8 cellular contexts compared by ENCODE assay signal in the genomic region with DNA sequence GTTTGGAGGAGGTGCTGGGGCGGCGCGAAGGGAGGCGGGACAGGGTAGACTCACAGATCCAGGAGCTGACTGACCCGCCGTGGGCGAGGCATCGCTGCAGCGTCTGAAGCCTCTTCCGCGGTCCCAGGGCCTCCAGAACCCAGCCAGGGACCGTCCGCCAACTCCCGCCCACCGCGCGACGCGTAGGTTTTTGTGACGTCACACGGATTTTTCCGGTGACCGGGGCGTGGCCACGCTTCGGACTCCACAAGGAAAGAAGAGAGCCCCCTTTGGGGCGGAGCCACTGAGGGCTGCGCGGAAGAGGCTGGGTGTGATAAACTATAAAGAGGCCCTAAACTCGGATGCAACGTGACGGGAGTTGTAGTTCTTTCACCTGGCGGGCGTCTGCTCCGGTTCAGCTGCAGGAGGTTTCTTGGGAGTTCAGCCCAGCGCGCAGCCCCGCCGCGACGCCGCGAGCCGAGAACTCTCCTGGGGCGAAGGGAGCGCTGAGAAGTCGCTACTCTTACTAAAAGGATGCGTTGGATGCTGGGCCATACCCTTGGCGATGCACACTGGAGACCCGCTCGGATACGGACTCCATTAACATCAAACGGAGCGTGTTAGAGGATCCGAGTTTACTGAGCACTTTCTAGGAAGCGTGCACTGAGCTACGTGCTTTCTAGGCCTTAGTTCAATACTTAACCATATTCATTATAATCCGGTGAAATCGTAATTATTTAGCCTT.
DNase-seq lines count a peak whose midpoint lies in the region; ATAC-seq lines count a peak whose summit lies in the region.

Gene AMN1 (minus strand): TSS at position 105 of the 724 bp plus-strand sequence. CDS start 13 bp downstream, at position 92.

- peak; percentile 99 for DNase-seq in AG08395 (ENCODE audit: low spot score)
- DNase-seq in NCI-H226 = peak; percentile 99
- peak; percentile 93 to 98 (median 96) for DNase-seq in activated CD4-positive, CD25-positive, alpha-beta regulatory T cell (lab: John Stamatoyannopoulos, UW)
- DNase-seq in central memory CD4-positive, alpha-beta T cell = peak; percentile 98
- DNase-seq in inferior parietal cortex (ENCODE audit: extremely low spot score) = peak; percentile 99
- DNase-seq in smooth muscle cell of the brain vasculature (ENCODE audit: low read depth, low spot score) = peak; percentile 99

- ATAC-seq in GM18909 (IDR thresholded peaks at IDR 0.05; ENCODE audit: poor library complexity, unreplicated experiment) (peak; percentile 96), HG03159 (IDR thresholded peaks at IDR 0.05; ENCODE audit: unreplicated experiment) (peak; percentile 93)

Comparison
In these comparisons a context has a peak if more than half of its experiments do, and no peak if none do; other contexts are left out.
1. Peak in every context shown above with its lines: DNase-seq and ATAC-seq.